ENCODE assay signal across 19 cellular contexts in genomic region chr2:110860620-110861019, GRCh38.
DNase-seq lines count a peak whose midpoint lies in the region; ATAC-seq and TF ChIP-seq lines count a peak whose summit lies in the region.
"Had no signal": no experiment of that assay in that cellular context is flagged by ENCODE, and none has a peak within 500 bp of the region (broad histone marks: within the 10 kb centered on the region; RNA-seq: fewer than 3 reads in every experiment).

No MANE protein-coding gene starts in this region.

- peak in 2 of 3 donors; percentile 26 to 67 for DNase-seq in CD4-positive, CD25-positive, alpha-beta regulatory T cell
- DNase-seq in nephron progenitor cell (no peak), AML-193 (lab: John Stamatoyannopoulos, UW) (no peak)
- DNase-seq: activated CD4-positive, CD25-positive, alpha-beta regulatory T cell treated with anti-CD3 and anti-CD28 coated beads, Interleukin-2, amount 50 U/mL, for 72 hours; DMS 273 treated with DMSO at 0.1 percent for 48 hours; left cardiac atrium; mammary epithelial cell; NCI-H1048; NCI-H1694; occipital lobe; upper lobe of right lung had no signal

- no peak for TF ChIP-seq CTCF in nephron progenitor cell (IDR thresholded peaks at IDR 0.05)

- no peak overlapping the region for H3K9ac ChIP-seq in BLaER1

- H3K36me3 ChIP-seq in BLaER1: no peaks in the 10 kb centered on the region
- no peaks in the 10 kb centered on the region for H3K36me3 ChIP-seq in CD4-positive, CD25-positive, alpha-beta regulatory T cell (ENCODE audit: control insufficient read depth, insufficient read depth, low read length)
- H3K36me3 ChIP-seq: gastroesophageal sphincter, upper lobe of right lung had no signal

- H3K36me3 Mint-ChIP-seq in CD4-positive, CD25-positive, alpha-beta regulatory T cell: peaks cover 4% of the 10 kb centered on the region
- H3K36me3 Mint-ChIP-seq in T-helper 1 cell treated with Interleukin-12 subunit alpha and Interleukin-12 subunit beta and Interleukin-4 antibody, amounts not matched to agents 30 μg/mL and 1 μg/mL, for 36 hours (ENCODE audit: low read depth): peaks cover 5% of the 10 kb centered on the region
- H3K36me3 Mint-ChIP-seq in nephron progenitor cell (ENCODE audit: low read depth): no peaks in the 10 kb centered on the region

- H4K20me1 ChIP-seq in BLaER1: no peaks in the 10 kb centered on the region

- H3K4me3 Mint-ChIP-seq in CD4-positive, CD25-positive, alpha-beta regulatory T cell: peak overlapping the region; percentile 52 to 78 (median 64)
- peak overlapping the region; percentile 49 for H3K4me3 Mint-ChIP-seq in T-helper 1 cell treated with Interleukin-12 subunit alpha and Interleukin-12 subunit beta and Interleukin-4 antibody, amounts not matched to agents 30 μg/mL and 1 μg/mL, for 36 hours
- H3K4me3 Mint-ChIP-seq in nephron progenitor cell: no peak overlapping the region

- H3K9me3 ChIP-seq in BLaER1: peaks cover 9% of the 10 kb centered on the region; the same call in 1 of the 2 replicates
- H3K9me3 ChIP-seq in CD4-positive, CD25-positive, alpha-beta regulatory T cell (ENCODE audit: control insufficient read depth in 2 of 2, low read length in 2 of 2): no peaks in the 10 kb centered on the region
- H3K9me3 ChIP-seq: gastroesophageal sphincter, upper lobe of right lung had no signal

- no peak overlapping the region for H3K4me3 ChIP-seq in BLaER1
- H3K4me3 ChIP-seq in CD4-positive, CD25-positive, alpha-beta regulatory T cell (ENCODE audit: low read depth, low read length): peak overlapping the region; percentile 51
- H3K4me3 ChIP-seq: gastroesophageal sphincter, hepatocyte, skin epidermis, upper lobe of right lung had no signal

- H3K9me3 Mint-ChIP-seq in CD4-positive, CD25-positive, alpha-beta regulatory T cell: peaks cover 0 to 4% (median 0%) of the 10 kb centered on the region in 7 donors
- H3K9me3 Mint-ChIP-seq in T-helper 1 cell treated with Interleukin-12 subunit alpha and Interleukin-12 subunit beta and Interleukin-4 antibody, amounts not matched to agents 30 μg/mL and 1 μg/mL, for 36 hours: no peaks in the 10 kb centered on the region
- H3K9me3 Mint-ChIP-seq in nephron progenitor cell: no peaks in the 10 kb centered on the region

- H3K27ac Mint-ChIP-seq in CD4-positive, CD25-positive, alpha-beta regulatory T cell: peak overlapping the region; percentile 23 to 97 (median 94)
- peak overlapping the region; percentile 42 for H3K27ac Mint-ChIP-seq in T-helper 1 cell treated with Interleukin-12 subunit alpha and Interleukin-12 subunit beta and Interleukin-4 antibody, amounts not matched to agents 30 μg/mL and 1 μg/mL, for 36 hours
- peak overlapping the region; percentile 45 for H3K27ac Mint-ChIP-seq in nephron progenitor cell

- H3K27me3 ChIP-seq in BLaER1: no peaks in the 10 kb centered on the region
- H3K27me3 ChIP-seq in CD4-positive, CD25-positive, alpha-beta regulatory T cell (ENCODE audit: control insufficient read depth, insufficient read depth, low read length): no peaks in the 10 kb centered on the region
- H3K27me3 ChIP-seq: hepatocyte, upper lobe of right lung had no signal

- no peak for ATAC-seq in CD4-positive, CD25-positive, alpha-beta regulatory T cell (ENCODE audit: low read depth in 2 of 2)
- ATAC-seq in GM18870 (IDR thresholded peaks at IDR 0.05; ENCODE audit: unreplicated experiment) (no peak), HG02642 (IDR thresholded peaks at IDR 0.05; ENCODE audit: poor library complexity, unreplicated experiment) (no peak)
- ATAC-seq: gastroesophageal sphincter, left cardiac atrium, upper lobe of right lung had no signal

- H3K4me2 ChIP-seq in BLaER1: peak overlapping the region; percentile 84
- H3K4me2 ChIP-seq: hepatocyte had no signal

- peaks cover 21 to 74% (median 34%) of the 10 kb centered on the region in 4 donors for H3K4me1 Mint-ChIP-seq in CD4-positive, CD25-positive, alpha-beta regulatory T cell
- H3K4me1 Mint-ChIP-seq in T-helper 1 cell treated with Interleukin-12 subunit alpha and Interleukin-12 subunit beta and Interleukin-4 antibody, amounts not matched to agents 30 μg/mL and 1 μg/mL, for 36 hours (ENCODE audit: low read depth): peaks cover 51% of the 10 kb centered on the region
- peaks cover 47% of the 10 kb centered on the region for H3K4me1 Mint-ChIP-seq in nephron progenitor cell

- H3K4me1 ChIP-seq in BLaER1: peaks cover 48% of the 10 kb centered on the region
- peaks cover 40% of the 10 kb centered on the region for H3K4me1 ChIP-seq in CD4-positive, CD25-positive, alpha-beta regulatory T cell (ENCODE audit: control insufficient read depth, insufficient read depth, low read length, poor library complexity, severe bottlenecking)
- H3K4me1 ChIP-seq: gastroesophageal sphincter, upper lobe of right lung had no signal

- peaks cover 5% of the 10 kb centered on the region for H3K27me3 Mint-ChIP-seq in CD4-positive, CD25-positive, alpha-beta regulatory T cell
- H3K27me3 Mint-ChIP-seq in T-helper 1 cell treated with Interleukin-12 subunit alpha and Interleukin-12 subunit beta and Interleukin-4 antibody, amounts not matched to agents 30 μg/mL and 1 μg/mL, for 36 hours (ENCODE audit: low read depth): peaks cover 54% of the 10 kb centered on the region
- peaks cover 13% of the 10 kb centered on the region for H3K27me3 Mint-ChIP-seq in nephron progenitor cell (ENCODE audit: low read depth, poor library complexity)

- H3K27ac ChIP-seq in BLaER1: no peak overlapping the region
- H3K27ac ChIP-seq in CD4-positive, CD25-positive, alpha-beta regulatory T cell (ENCODE audit: insufficient read depth, low read length, poor library complexity, severe bottlenecking): no peak overlapping the region
- H3K27ac ChIP-seq: gastroesophageal sphincter, hepatocyte, RWPE1, skin epidermis, upper lobe of right lung had no signal

Comparison
In these comparisons a context has a peak if more than half of its experiments do, and no peak if none do; other contexts are left out.
1. DNase-seq: peak in CD4-positive, CD25-positive, alpha-beta regulatory T cell (2 of 3); none in nephron progenitor cell (single experiment) and AML-193 (0 of 2).
2. H3K27ac Mint-ChIP-seq: peak in every context shown above with its lines; median percentile 94 in CD4-positive, CD25-positive, alpha-beta regulatory T cell; 45 in nephron progenitor cell; 42 in T-helper 1 cell treated with Interleukin-12 subunit alpha and Interleukin-12 subunit beta and Interleukin-4 antibody, amounts not matched to agents 30 μg/mL and 1 μg/mL, for 36 hours.